Comparison of ENCODE assay signal across 9 cellular contexts in the genomic region with DNA sequence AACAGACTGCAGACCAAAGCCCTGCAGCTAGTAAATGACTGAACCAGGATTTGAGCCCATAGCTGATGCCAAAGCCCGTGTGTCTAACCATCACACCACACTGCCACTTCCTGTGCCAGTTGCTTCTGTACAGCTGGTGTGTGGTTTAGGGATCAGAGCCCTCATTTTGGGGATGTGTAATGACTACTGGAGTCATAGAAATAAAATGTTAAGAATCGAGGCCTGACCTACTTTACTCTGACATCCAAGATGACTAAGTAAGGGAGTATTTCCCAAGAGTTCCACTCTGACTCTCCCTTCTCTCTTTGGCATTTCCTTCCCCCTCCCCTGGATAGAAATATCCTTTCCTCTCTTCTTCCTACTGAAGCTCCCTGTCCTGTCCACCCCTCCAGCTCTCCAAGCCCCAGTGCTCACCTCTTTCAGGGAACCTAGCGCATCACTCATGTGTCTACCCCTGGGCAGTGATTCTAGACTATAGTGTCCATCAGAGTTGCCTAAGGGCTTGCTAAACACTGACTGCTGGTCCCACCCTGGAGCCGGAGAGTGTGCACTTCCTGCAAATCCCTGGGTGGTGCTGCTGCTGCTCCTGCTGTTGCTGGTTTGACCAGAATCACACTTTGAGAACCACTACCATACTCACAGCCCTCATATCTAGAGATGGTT. TPM values are rescaled to one million over a fixed set of nuclear protein-coding genes. Genes with fewer than 3 reads are reported as not detected.
A peak's percentile ranks its signal among the peaks of the same experiment; 100 is the strongest.
DNase-seq lines count a peak whose midpoint lies in the region; ATAC-seq and TF ChIP-seq lines count a peak whose summit lies in the region.
"Had no signal": no experiment of that assay in that cellular context is flagged by ENCODE, and none has a peak within 500 bp of the region (broad histone marks: within the 10 kb centered on the region; RNA-seq: fewer than 3 reads in every experiment).

No MANE protein-coding gene starts in this region.

- H3K27me3 ChIP-seq in SK-N-SH (ENCODE audit: insufficient read depth) (no peaks in the 10 kb centered on the region), spleen (replicated peaks in 1 of 7) (no peaks in the 10 kb centered on the region)

- no peak overlapping the region; the same call in 1 of the 2 replicates for H2AFZ ChIP-seq in SK-N-SH (ENCODE audit: low read depth)

- H3K9me3 ChIP-seq in SK-N-SH (no peaks in the 10 kb centered on the region), spleen (peaks cover 0 to 19% (median 13%) of the 10 kb centered on the region in 8 donors)

- 36% methylated on average over 4 of the region's 4 CpGs for WGBS in SK-N-SH (ENCODE audit: low lambda C conversion rate)
- WGBS in spleen, 5 donors = 40 to 59% (median 49%) methylated on average over 4 of the region's 4 CpGs

- CTCF ChIA-PET in SK-N-SH (lab: Yijun Ruan, JAX) = interaction anchor here (0.9 to 1.3 kb wide), 2 partner anchors 10 kb away, joined by 3 read pairs; no protein-coding TSS in a partner anchor

- no peak overlapping the region for H3K4me3 ChIP-seq in SK-N-SH (ENCODE audit: low read depth in 2 of 2, low read length in 1 of 2)
- H3K4me3 ChIP-seq in spleen = no peak overlapping the region

- intact Hi-C loops in spleen (cut with DNase I; ENCODE audit: low total_unique reads) = no loop called here
- intact Hi-C loops in posterior vena cava (cut with DNase I) = no loop called here

- TF ChIP-seq EP300 in SK-N-SH (IDR thresholded peaks at IDR 0.05; ENCODE audit: borderline replicate concordance in 1 of 2, low read depth in 1 of 2, low read length in 1 of 2) = peak in 1 of 2 experiments; percentile 83; a peak in 2 of 4 replicates

- POLR2A ChIA-PET in SK-N-SH (lab: Yijun Ruan, JAX) = no interaction called here

- H4K20me1 ChIP-seq in SK-N-SH (ENCODE audit: insufficient read depth) = no peaks in the 10 kb centered on the region

- H3K27ac ChIP-seq in SK-N-SH (ENCODE audit: low read depth in 2 of 2, low read length in 1 of 2) = peak overlapping the region in 1 of 2 experiments; percentile 71; a peak in 2 of 4 replicates
- H3K27ac ChIP-seq in spleen = peak overlapping the region in 7 of 8 donors; percentile 1 to 71 (median 44)

- H3K9ac ChIP-seq in SK-N-SH = 0 out of 2 replicates have a peak overlapping the region, but pooled peaks have one; percentile 6

- TF ChIP-seq RAD21 in SK-N-SH (IDR thresholded peaks at IDR 0.05; ENCODE audit: low read length) = no peak

- no peaks in the 10 kb centered on the region for H3K9me2 ChIP-seq in SK-N-SH

- H3K36me3 ChIP-seq in SK-N-SH (replicated peaks in 1 of 2; ENCODE audit: control insufficient read depth in 1 of 2, insufficient read depth in 2 of 2, low read length in 1 of 2) = no peaks in the 10 kb centered on the region
- H3K36me3 ChIP-seq in spleen = no peaks in the 10 kb centered on the region

- TF ChIP-seq CTCF in SK-N-SH (IDR thresholded peaks at IDR 0.05) (no peak), spleen (IDR thresholded peaks at IDR 0.05 in 8 of 11, conservative IDR thresholded peaks at IDR 0.05 in 3 of 11) (no peak)

- H3K79me2 ChIP-seq in SK-N-SH (ENCODE audit: insufficient read depth) = no peaks in the 10 kb centered on the region

- H3K4me1 ChIP-seq in SK-N-SH (ENCODE audit: control insufficient read depth in 1 of 2, insufficient read depth in 2 of 2, low read depth in 1 of 2, low read length in 1 of 2) (peaks cover 3 to 4% of the 10 kb centered on the region in 2 experiments; a peak in 2 of 4 replicates), spleen (peaks cover 0 to 79% (median 33%) of the 10 kb centered on the region in 6 donors)

- no peak for TF ChIP-seq POLR2A in spleen (IDR thresholded peaks at IDR 0.05)

- H3F3A ChIP-seq in SK-N-SH (replicated peaks; ENCODE audit: insufficient read depth) = peaks cover 14% of the 10 kb centered on the region

- 0 out of 2 replicates have a peak overlapping the region, but pooled peaks have one; percentile 36 for H3K4me2 ChIP-seq in SK-N-SH

- ATAC-seq in GM19455 (IDR thresholded peaks at IDR 0.05; ENCODE audit: unreplicated experiment) = no peak
- no peak for ATAC-seq in GM19351 (IDR thresholded peaks at IDR 0.05; ENCODE audit: unreplicated experiment)

- DNase-seq in H4 (ENCODE audit: low spot score) (peak; percentile 90), SK-N-SH (no peak), foreskin melanocyte (peak; percentile 84), spleen (peak; percentile 32), posterior vena cava (ENCODE audit: low spot score) (no peak), NCI-H748 treated with DMSO at 0.1 percent for 48 hours (lab: John Stamatoyannopoulos, UW) (no peak)
- DNase-seq: activated gamma-delta T cell had no signal

TF ChIP-seq in SK-N-SH, 30 proteins besides CTCF, POLR2A, EP300 and RAD21 (continues in another document):
- TF ChIP-seq GATA2 (CRISPR knock-in tag; IDR thresholded peaks at IDR 0.05) = no peak
- TF ChIP-seq, protein P1, sequence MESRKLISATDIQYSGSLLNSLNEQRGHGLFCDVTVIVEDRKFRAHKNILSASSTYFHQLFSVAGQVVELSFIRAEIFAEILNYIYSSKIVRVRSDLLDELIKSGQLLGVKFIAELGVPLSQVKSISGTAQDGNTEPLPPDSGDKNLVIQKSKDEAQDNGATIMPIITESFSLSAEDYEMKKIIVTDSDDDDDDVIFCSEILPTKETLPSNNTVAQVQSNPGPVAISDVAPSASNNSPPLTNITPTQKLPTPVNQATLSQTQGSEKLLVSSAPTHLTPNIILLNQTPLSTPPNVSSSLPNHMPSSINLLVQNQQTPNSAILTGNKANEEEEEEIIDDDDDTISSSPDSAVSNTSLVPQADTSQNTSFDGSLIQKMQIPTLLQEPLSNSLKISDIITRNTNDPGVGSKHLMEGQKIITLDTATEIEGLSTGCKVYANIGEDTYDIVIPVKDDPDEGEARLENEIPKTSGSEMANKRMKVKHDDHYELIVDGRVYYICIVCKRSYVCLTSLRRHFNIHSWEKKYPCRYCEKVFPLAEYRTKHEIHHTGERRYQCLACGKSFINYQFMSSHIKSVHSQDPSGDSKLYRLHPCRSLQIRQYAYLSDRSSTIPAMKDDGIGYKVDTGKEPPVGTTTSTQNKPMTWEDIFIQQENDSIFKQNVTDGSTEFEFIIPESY (IDR thresholded peaks at IDR 0.05; ENCODE audit: borderline replicate concordance, low read depth) = 0 out of 2 replicates have a peak, but pooled peaks have one; percentile 23
- no peak for TF ChIP-seq RFX5 (IDR thresholded peaks at IDR 0.05; ENCODE audit: low read length)
- TF ChIP-seq EZH2phosphoT487 (IDR thresholded peaks at IDR 0.05; ENCODE audit: borderline replicate concordance, low read depth) = no peak
- TF ChIP-seq MXI1 (IDR thresholded peaks at IDR 0.05; ENCODE audit: low read depth, low read length) = no peak
- TF ChIP-seq NRF1 (IDR thresholded peaks at IDR 0.05; ENCODE audit: low read depth, low read length) = no peak
- TF ChIP-seq, protein P2, sequence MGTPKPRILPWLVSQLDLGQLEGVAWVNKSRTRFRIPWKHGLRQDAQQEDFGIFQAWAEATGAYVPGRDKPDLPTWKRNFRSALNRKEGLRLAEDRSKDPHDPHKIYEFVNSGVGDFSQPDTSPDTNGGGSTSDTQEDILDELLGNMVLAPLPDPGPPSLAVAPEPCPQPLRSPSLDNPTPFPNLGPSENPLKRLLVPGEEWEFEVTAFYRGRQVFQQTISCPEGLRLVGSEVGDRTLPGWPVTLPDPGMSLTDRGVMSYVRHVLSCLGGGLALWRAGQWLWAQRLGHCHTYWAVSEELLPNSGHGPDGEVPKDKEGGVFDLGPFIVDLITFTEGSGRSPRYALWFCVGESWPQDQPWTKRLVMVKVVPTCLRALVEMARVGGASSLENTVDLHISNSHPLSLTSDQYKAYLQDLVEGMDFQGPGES (IDR thresholded peaks at IDR 0.05; ENCODE audit: low read depth, low read length) = no peak
- TF ChIP-seq POLR2AphosphoS5 (IDR thresholded peaks at IDR 0.05; ENCODE audit: low read depth, low read length) = peak; percentile 29; the same call in 1 of the 2 replicates
- no peak for TF ChIP-seq TAF1 (IDR thresholded peaks at IDR 0.05; ENCODE audit: borderline replicate concordance, low read depth, low read length)
- TF ChIP-seq CHD2 (IDR thresholded peaks at IDR 0.05; ENCODE audit: low read length, partially characterized antibody) = no peak
- TF ChIP-seq TEAD4 (IDR thresholded peaks at IDR 0.05; ENCODE audit: borderline replicate concordance, insufficient read depth) = peak; percentile 88
- TF ChIP-seq, protein P3, sequence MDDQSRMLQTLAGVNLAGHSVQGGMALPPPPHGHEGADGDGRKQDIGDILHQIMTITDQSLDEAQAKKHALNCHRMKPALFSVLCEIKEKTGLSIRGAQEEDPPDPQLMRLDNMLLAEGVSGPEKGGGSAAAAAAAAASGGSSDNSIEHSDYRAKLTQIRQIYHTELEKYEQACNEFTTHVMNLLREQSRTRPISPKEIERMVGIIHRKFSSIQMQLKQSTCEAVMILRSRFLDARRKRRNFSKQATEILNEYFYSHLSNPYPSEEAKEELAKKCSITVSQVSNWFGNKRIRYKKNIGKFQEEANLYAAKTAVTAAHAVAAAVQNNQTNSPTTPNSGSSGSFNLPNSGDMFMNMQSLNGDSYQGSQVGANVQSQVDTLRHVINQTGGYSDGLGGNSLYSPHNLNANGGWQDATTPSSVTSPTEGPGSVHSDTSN (IDR thresholded peaks at IDR 0.05) = peak; percentile 66
- TF ChIP-seq FOXJ3 (CRISPR knock-in tag; IDR thresholded peaks at IDR 0.05) = no peak
- 0 out of 2 replicates have a peak, but pooled peaks have one; percentile 35 for TF ChIP-seq FOXM1 (IDR thresholded peaks at IDR 0.05; ENCODE audit: low read depth)
- TF ChIP-seq MEF2A (IDR thresholded peaks at IDR 0.05; ENCODE audit: borderline replicate concordance, low read depth) = no peak
- no peak for TF ChIP-seq RCOR1 (IDR thresholded peaks at IDR 0.05; ENCODE audit: low read length)
- peak; percentile 90 for TF ChIP-seq TCF12 (IDR thresholded peaks at IDR 0.05)
- TF ChIP-seq RXRA (IDR thresholded peaks at IDR 0.05; ENCODE audit: borderline replicate concordance, low read depth) = peak; percentile 73; the same call in 1 of the 2 replicates
- TF ChIP-seq, protein P4, sequence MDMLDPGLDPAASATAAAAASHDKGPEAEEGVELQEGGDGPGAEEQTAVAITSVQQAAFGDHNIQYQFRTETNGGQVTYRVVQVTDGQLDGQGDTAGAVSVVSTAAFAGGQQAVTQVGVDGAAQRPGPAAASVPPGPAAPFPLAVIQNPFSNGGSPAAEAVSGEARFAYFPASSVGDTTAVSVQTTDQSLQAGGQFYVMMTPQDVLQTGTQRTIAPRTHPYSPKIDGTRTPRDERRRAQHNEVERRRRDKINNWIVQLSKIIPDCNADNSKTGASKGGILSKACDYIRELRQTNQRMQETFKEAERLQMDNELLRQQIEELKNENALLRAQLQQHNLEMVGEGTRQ (IDR thresholded peaks at IDR 0.05; ENCODE audit: borderline replicate concordance, low read depth, low read length) = no peak

RNA-seq across cellular contexts. Expression of a gene that starts 53.8 kb away (rescaled TPM):
- total RNA-seq in H4 (2014; rRNA removed; shearing (Covaris generic)) = 2.1 and 4.6 TPM in 2 replicates
- 2.0 and 2.2 TPM in 2 replicates for polyA plus RNA-seq in SK-N-SH (2012; rRNA removed)
- polyA plus RNA-seq in SK-N-SH (2012; cell fraction: cytosol; rRNA removed) = 1.7 and 2.7 TPM in 2 replicates
- 2.2 and 3.7 TPM in 2 replicates for polyA plus RNA-seq in SK-N-SH (2012; cell fraction: nucleus; rRNA removed)
- 100 to 1,000 TPM in 3 of 7 donors, 10 to 100 TPM in 4; 47.6 to 134 (median 85.9) TPM for total RNA-seq in spleen
- 10 to 100 TPM; 11.0 to 47.2 (median 15.8) TPM for polyA plus RNA-seq in spleen
- total RNA-seq in posterior vena cava = 100 to 1,000 TPM; 107 to 216 TPM

Comparison
In these comparisons a context has a peak if more than half of its experiments do, and no peak if none do; other contexts are left out.
1. DNase-seq: peak in H4 (single experiment), foreskin melanocyte (single experiment) and spleen (single experiment); none in SK-N-SH (single experiment), posterior vena cava (single experiment) and NCI-H748 treated with DMSO at 0.1 percent for 48 hours (single experiment).